8 cellular contexts compared by ENCODE assay signal in the genomic region with DNA sequence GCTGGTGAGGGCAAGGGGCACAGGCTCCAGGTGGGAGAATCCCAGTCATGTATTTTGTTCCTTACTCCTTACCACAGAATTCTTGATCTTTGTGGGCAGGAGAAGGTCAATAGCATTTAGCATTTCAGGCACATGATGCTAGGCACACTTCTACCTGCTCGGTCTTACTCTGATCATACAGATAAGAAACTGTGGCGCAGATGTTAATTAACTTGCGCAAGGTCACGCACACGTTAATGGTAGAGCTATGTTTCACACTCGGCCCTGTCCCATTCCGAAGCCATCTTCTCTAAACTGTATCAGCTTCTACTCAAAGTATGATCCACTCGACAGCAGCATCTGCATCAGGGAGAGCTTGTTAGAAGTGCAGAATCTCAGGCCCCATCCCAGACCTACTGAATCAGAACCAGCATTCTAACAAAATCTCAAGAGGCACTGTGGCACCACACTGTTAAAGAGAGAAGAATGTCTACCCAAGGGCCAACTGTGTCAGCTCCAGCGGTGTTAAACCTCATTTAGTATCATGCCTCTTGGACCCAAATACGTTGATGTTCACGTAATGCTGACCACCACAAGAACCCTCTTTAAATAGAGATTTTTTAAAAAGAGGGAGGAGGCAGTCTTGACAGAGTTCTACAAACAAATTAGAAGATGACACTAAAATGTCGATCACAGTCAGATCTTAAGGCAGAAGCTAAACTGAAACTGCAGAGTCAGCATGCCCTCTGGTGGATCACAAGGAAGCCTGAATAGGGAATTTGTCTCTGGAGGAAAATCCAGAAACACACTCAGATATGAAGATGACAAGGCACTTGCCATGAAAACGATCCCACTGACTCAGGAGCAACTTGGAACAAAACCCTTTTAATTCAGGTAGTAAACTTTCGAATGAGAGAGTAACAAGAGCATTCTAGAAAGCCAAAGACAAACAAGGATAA. TPM values are rescaled to one million over a fixed set of nuclear protein-coding genes. Genes with fewer than 3 reads are reported as not detected.
DNase-seq lines count a peak whose midpoint lies in the region; ATAC-seq and TF ChIP-seq lines count a peak whose summit lies in the region.

No MANE protein-coding gene starts in this region.

- peak; percentile 91 for DNase-seq in DMS79 treated with DMSO at 0.1 percent for 48 hours (lab: John Stamatoyannopoulos, UW)
- peak; percentile 27 for DNase-seq in NCI-H345 treated with DMSO at 0.1 percent for 48 hours (lab: John Stamatoyannopoulos, UW; ENCODE audit: unreplicated experiment)
- peak; percentile 72 for DNase-seq in fibroblast of pulmonary artery (ENCODE audit: low read depth)
- DNase-seq in osteoblast (ENCODE audit: insufficient read length, low spot score, missing footprints), result no peak
- no peak for DNase-seq in activated CD8-positive, alpha-beta memory T cell treated with anti-CD3 and anti-CD28 coated beads for 24 hours
- DNase-seq in GM19238 (ENCODE audit: insufficient read length, low spot score), result no peak
- no peak for DNase-seq in SIG-M5 treated with dmso at 0.1 percent for 504 hours (lab: John Stamatoyannopoulos, UW; ENCODE audit: unreplicated experiment)

- H3K27me3 ChIP-seq in osteoblast (ENCODE audit: insufficient read depth, low read length), result no peaks in the 10 kb centered on the region

- H3K36me3 ChIP-seq in osteoblast (ENCODE audit: insufficient read depth, low read length), result no peaks in the 10 kb centered on the region

- peak overlapping the region; percentile 86 for H2AFZ ChIP-seq in osteoblast (ENCODE audit: low read length)

- peaks cover 3% of the 10 kb centered on the region for H3K4me1 ChIP-seq in osteoblast (ENCODE audit: insufficient read depth, low read length)

- H4K20me1 ChIP-seq in osteoblast (ENCODE audit: insufficient read depth, low read length), result no peaks in the 10 kb centered on the region

- H3K79me2 ChIP-seq in osteoblast (ENCODE audit: insufficient read depth, low read length), result no peaks in the 10 kb centered on the region

- no peak for ATAC-seq in GM19351 (IDR thresholded peaks at IDR 0.05; ENCODE audit: unreplicated experiment)

- no peak overlapping the region for H3K4me3 ChIP-seq in fibroblast of pulmonary artery (replicated peaks; ENCODE audit: low read depth, low read length)
- peak overlapping the region; percentile 31 for H3K4me3 ChIP-seq in osteoblast (ENCODE audit: insufficient read depth, low read length)

- no peak overlapping the region for H3K27ac ChIP-seq in osteoblast (ENCODE audit: low read depth, low read length)

- no peaks in the 10 kb centered on the region for H3K9me3 ChIP-seq in osteoblast (ENCODE audit: low read depth, low read length)

- TF ChIP-seq CTCF in fibroblast of pulmonary artery (IDR thresholded peaks at IDR 0.05; ENCODE audit: low read length, missing control alignments) (peak; percentile 67), osteoblast (IDR thresholded peaks at IDR 0.05; ENCODE audit: extremely low read depth, low read depth, low read length) (peak; percentile 61)

- peak overlapping the region; percentile 70 for H3K4me2 ChIP-seq in osteoblast (ENCODE audit: insufficient read depth, low read length)

RNA-seq across cellular contexts. Expression of gene STXBP6, which starts 7.3 kb away (rescaled TPM):
- 2.9 and 5.8 TPM in 2 replicates for total RNA-seq in osteoblast

Comparison
In these comparisons a context has a peak if more than half of its experiments do, and no peak if none do; other contexts are left out.
1. DNase-seq: peak in DMS79 treated with DMSO at 0.1 percent for 48 hours (single experiment), NCI-H345 treated with DMSO at 0.1 percent for 48 hours (single experiment) and fibroblast of pulmonary artery (single experiment); none in osteoblast (single experiment), activated CD8-positive, alpha-beta memory T cell treated with anti-CD3 and anti-CD28 coated beads for 24 hours (single experiment), GM19238 (single experiment) and SIG-M5 treated with dmso at 0.1 percent for 504 hours (single experiment).